In the genomic region with DNA sequence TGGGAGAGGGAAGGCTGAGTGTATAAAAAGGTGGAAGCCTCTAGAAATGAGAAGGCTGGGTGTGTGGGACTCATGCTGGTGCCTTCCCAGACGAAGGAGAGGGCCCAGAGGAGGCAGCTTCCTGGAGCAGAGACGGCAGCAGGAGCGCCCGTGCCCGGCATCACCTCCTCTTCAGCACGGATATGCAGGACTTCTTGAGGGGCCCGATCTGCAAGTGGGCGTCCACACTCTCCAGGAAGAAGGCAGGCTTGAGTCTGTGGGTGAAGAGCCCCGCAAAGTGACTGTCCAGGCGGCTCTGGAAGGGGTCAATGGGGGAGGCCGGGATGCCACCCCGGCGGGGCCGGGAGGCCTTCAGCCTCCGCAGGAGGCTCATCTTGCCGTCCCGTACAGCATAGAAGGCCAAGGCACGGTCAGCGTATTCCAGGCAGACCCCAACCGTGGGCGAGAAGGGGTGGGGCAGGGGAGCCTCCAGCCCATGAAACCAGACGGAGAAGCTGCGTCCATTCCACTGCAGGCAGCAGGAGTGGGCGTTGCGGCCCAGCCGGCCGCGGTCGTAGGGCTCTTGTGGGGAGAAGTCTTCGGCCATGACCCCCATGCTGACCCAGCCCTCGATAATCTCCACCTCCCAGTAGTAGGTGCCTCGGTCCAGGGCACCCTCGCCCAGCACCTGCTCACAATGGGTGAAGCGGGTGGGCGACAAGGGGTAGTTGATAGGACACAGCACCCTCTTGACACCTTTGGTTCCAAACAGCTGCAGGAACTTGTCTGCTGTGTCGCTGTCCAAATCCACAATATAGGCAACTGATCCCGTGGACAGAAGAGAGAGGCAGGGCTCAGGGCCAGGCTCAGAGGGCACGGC, we compare ENCODE assay signal across 12 cellular contexts. TPM values are rescaled to one million over a fixed set of nuclear protein-coding genes. Genes with fewer than 3 reads are reported as not detected.
DNase-seq lines count a peak whose midpoint lies in the region; ATAC-seq and TF ChIP-seq lines count a peak whose summit lies in the region.
"Had no signal": no experiment of that assay in that cellular context is flagged by ENCODE, and none has a peak within 500 bp of the region (broad histone marks: within the 10 kb centered on the region; RNA-seq: fewer than 3 reads in every experiment).

No MANE protein-coding gene starts in this region.

- peaks cover 25% of the 10 kb centered on the region for H3K36me3 Mint-ChIP-seq in activated T-cell treated with anti-CD3 and anti-CD28 coated beads, Interleukin-2, amount 50 U/mL, for 24 hours (ENCODE audit: low read depth)
- no peaks in the 10 kb centered on the region for H3K36me3 Mint-ChIP-seq in activated T-cell treated with anti-CD3 and anti-CD28 coated beads, Interleukin-2, amount 50 U/mL, for 4 hours (ENCODE audit: insufficient read depth)
- no peaks in the 10 kb centered on the region for H3K36me3 Mint-ChIP-seq in activated T-helper 17 cell treated with anti-CD3 and anti-CD28 coated beads, Interleukin-2, amount 50 U/mL, for 72 hours (ENCODE audit: low read depth)

- H3K9ac ChIP-seq in mesenchymal stem cell (ENCODE audit: low read length) = peak overlapping the region; percentile 41

- no peak overlapping the region for H3K4me3 ChIP-seq in mesenchymal stem cell (ENCODE audit: insufficient read depth in 1 of 2, low read depth in 1 of 2, low read length in 2 of 2)
- no peak overlapping the region for H3K4me3 ChIP-seq in tibial nerve

- H2BK5ac ChIP-seq in mesenchymal stem cell (ENCODE audit: low read depth, low read length, poor library complexity, severe bottlenecking) = no peak overlapping the region

- TF ChIP-seq EP300 in tibial nerve (IDR thresholded peaks at IDR 0.05) = no peak

- H3K4ac ChIP-seq in mesenchymal stem cell (ENCODE audit: low read depth in 1 of 2, low read length in 2 of 2) = no peak overlapping the region

- no peak overlapping the region for H2BK120ac ChIP-seq in mesenchymal stem cell (ENCODE audit: low read depth, low read length)

- no peak overlapping the region for H4K8ac ChIP-seq in mesenchymal stem cell (ENCODE audit: low read length)

- no peak overlapping the region for H2AFZ ChIP-seq in mesenchymal stem cell (ENCODE audit: low read depth, low read length)

- H4K91ac ChIP-seq in mesenchymal stem cell (ENCODE audit: low read length) = peak overlapping the region; percentile 11

- H3K4me1 ChIP-seq in mesenchymal stem cell (ENCODE audit: control insufficient read depth, insufficient read depth, low read depth, low read length) = peaks cover 54% of the 10 kb centered on the region
- peaks cover 9 to 82% (median 71%) of the 10 kb centered on the region in 4 donors for H3K4me1 ChIP-seq in tibial nerve

- H2BK12ac ChIP-seq in mesenchymal stem cell (ENCODE audit: low read length in 2 of 2) = peak overlapping the region; percentile 54 to 67

- no peak for TF ChIP-seq POLR2A in tibial nerve (IDR thresholded peaks at IDR 0.05)

- H2AK5ac ChIP-seq in mesenchymal stem cell (ENCODE audit: low read length, severe bottlenecking) = peak overlapping the region; percentile 74

- WGBS in mesenchymal stem cell = 97% methylated on average over 37 of the region's 38 CpGs
- WGBS in tibial nerve, 2 donors = 75 to 82% methylated on average over 29 to 37 of the region's 38 CpGs

- H3K23ac ChIP-seq in mesenchymal stem cell (ENCODE audit: low read length in 2 of 2) = no peak overlapping the region

- H3K27ac Mint-ChIP-seq in activated T-cell treated with anti-CD3 and anti-CD28 coated beads, Interleukin-2, amount 50 U/mL, for 24 hours = peak overlapping the region; percentile 37
- peak overlapping the region; percentile 20 for H3K27ac Mint-ChIP-seq in activated T-helper 17 cell treated with anti-CD3 and anti-CD28 coated beads, Interleukin-2, amount 50 U/mL, for 72 hours

- ATAC-seq in activated T-cell treated with anti-CD3 and anti-CD28 coated beads, Interleukin-2, amount 50 U/mL, for 4 hours = no peak
- ATAC-seq in activated T-helper 17 cell treated with anti-CD3 and anti-CD28 coated beads, Interleukin-2, amount 50 U/mL, for 72 hours (replicated peaks) = no peak

- H3K36me3 ChIP-seq in mesenchymal stem cell (ENCODE audit: control insufficient read depth in 1 of 2, insufficient read depth in 2 of 2, low read depth in 1 of 2, low read length in 2 of 2) = peaks cover 23 to 25% of the 10 kb centered on the region in 2 experiments
- peaks cover 0 to 24% (median 0%) of the 10 kb centered on the region in 3 donors for H3K36me3 ChIP-seq in tibial nerve

- DNase-seq in activated T-cell treated with anti-CD3 and anti-CD28 coated beads, Interleukin-2, amount 50 U/mL, for 24 hours = no peak
- DNase-seq in activated T-cell treated with anti-CD3 and anti-CD28 coated beads, Interleukin-2, amount 50 U/mL, for 4 hours = no peak
- DNase-seq in mesenchymal stem cell (no peak), tibial nerve (ENCODE audit: low spot score in 2 of 2) (no peak), Ammon's horn (ENCODE audit: low spot score) (no peak), GDM1 (lab: John Stamatoyannopoulos, UW) (no peak)
- no peak for DNase-seq in activated CD4-positive, alpha-beta T cell treated with anti-CD3 and anti-CD28 coated beads for 1 hour
- DNase-seq: activated CD4-positive, alpha-beta T cell treated with anti-CD3 and anti-CD28 coated beads, Interleukin-2, amount 10 ng/mL, durations not matched to agents 24 days and 14 days; activated gamma-delta T cell; NCI-H1930; T-helper 1 cell had no signal

- no peak overlapping the region for H3K27ac ChIP-seq in mesenchymal stem cell (ENCODE audit: low read length, poor library complexity, severe bottlenecking)
- H3K27ac ChIP-seq in tibial nerve = peak overlapping the region; percentile 86 to 99 (median 92)

- H3K27me3 ChIP-seq in mesenchymal stem cell (ENCODE audit: control insufficient read depth in 1 of 2, insufficient read depth in 1 of 2, low read length in 2 of 2) (no peaks in the 10 kb centered on the region), tibial nerve (no peaks in the 10 kb centered on the region)

- no peak for TF ChIP-seq CTCF in tibial nerve (IDR thresholded peaks at IDR 0.05)

- H3K9me3 ChIP-seq in mesenchymal stem cell (ENCODE audit: control insufficient read depth, low read length) (no peaks in the 10 kb centered on the region), tibial nerve (no peaks in the 10 kb centered on the region)

- H3K4me1 Mint-ChIP-seq in activated T-cell treated with anti-CD3 and anti-CD28 coated beads, Interleukin-2, amount 50 U/mL, for 24 hours (ENCODE audit: low read depth) = peaks cover 43% of the 10 kb centered on the region
- peaks cover 42% of the 10 kb centered on the region for H3K4me1 Mint-ChIP-seq in activated T-cell treated with anti-CD3 and anti-CD28 coated beads, Interleukin-2, amount 50 U/mL, for 4 hours (ENCODE audit: low read depth)
- no peaks in the 10 kb centered on the region for H3K4me1 Mint-ChIP-seq in activated T-helper 17 cell treated with anti-CD3 and anti-CD28 coated beads, Interleukin-2, amount 50 U/mL, for 72 hours

- H2BK15ac ChIP-seq in mesenchymal stem cell (ENCODE audit: low read depth, poor library complexity, severe bottlenecking) = no peak overlapping the region

- no peak overlapping the region for H3K14ac ChIP-seq in mesenchymal stem cell (ENCODE audit: low read length in 2 of 2)

- no peaks in the 10 kb centered on the region for H3K9me3 Mint-ChIP-seq in activated T-cell treated with anti-CD3 and anti-CD28 coated beads, Interleukin-2, amount 50 U/mL, for 24 hours
- no peaks in the 10 kb centered on the region for H3K9me3 Mint-ChIP-seq in activated T-cell treated with anti-CD3 and anti-CD28 coated beads, Interleukin-2, amount 50 U/mL, for 4 hours
- no peaks in the 10 kb centered on the region for H3K9me3 Mint-ChIP-seq in activated T-helper 17 cell treated with anti-CD3 and anti-CD28 coated beads, Interleukin-2, amount 50 U/mL, for 72 hours
- H3K9me3 Mint-ChIP-seq: activated CD4-positive, alpha-beta T cell treated with anti-CD3 and anti-CD28 coated beads, Interleukin-2, amount 10 ng/mL, durations not matched to agents 24 days and 14 days had no signal

- H3K4me3 Mint-ChIP-seq in activated T-cell treated with anti-CD3 and anti-CD28 coated beads, Interleukin-2, amount 50 U/mL, for 24 hours = no peak overlapping the region
- H3K4me3 Mint-ChIP-seq in activated T-cell treated with anti-CD3 and anti-CD28 coated beads, Interleukin-2, amount 50 U/mL, for 4 hours = no peak overlapping the region
- H3K4me3 Mint-ChIP-seq in activated T-helper 17 cell treated with anti-CD3 and anti-CD28 coated beads, Interleukin-2, amount 50 U/mL, for 72 hours = no peak overlapping the region
- H3K4me3 Mint-ChIP-seq: activated CD4-positive, alpha-beta T cell treated with anti-CD3 and anti-CD28 coated beads, Interleukin-2, amount 10 ng/mL, durations not matched to agents 24 days and 14 days had no signal

- no peak overlapping the region for H3K4me2 ChIP-seq in mesenchymal stem cell (ENCODE audit: low read length, poor library complexity, severe bottlenecking)

- no peak overlapping the region for H3K18ac ChIP-seq in mesenchymal stem cell (ENCODE audit: low read depth in 1 of 2, low read length in 2 of 2)

- H3K79me1 ChIP-seq in mesenchymal stem cell (replicated peaks; ENCODE audit: low read length, poor library complexity, severe bottlenecking) = peaks cover 10% of the 10 kb centered on the region

- no peaks in the 10 kb centered on the region for H3K27me3 Mint-ChIP-seq in activated T-cell treated with anti-CD3 and anti-CD28 coated beads, Interleukin-2, amount 50 U/mL, for 24 hours
- peaks cover 1% of the 10 kb centered on the region for H3K27me3 Mint-ChIP-seq in activated T-cell treated with anti-CD3 and anti-CD28 coated beads, Interleukin-2, amount 50 U/mL, for 4 hours (ENCODE audit: low read depth)
- no peaks in the 10 kb centered on the region for H3K27me3 Mint-ChIP-seq in activated T-helper 17 cell treated with anti-CD3 and anti-CD28 coated beads, Interleukin-2, amount 50 U/mL, for 72 hours
- H3K27me3 Mint-ChIP-seq: activated CD4-positive, alpha-beta T cell treated with anti-CD3 and anti-CD28 coated beads, Interleukin-2, amount 10 ng/mL, durations not matched to agents 24 days and 14 days had no signal

RNA-seq across cellular contexts. Expression of a gene that starts 3.8 kb away (rescaled TPM):
- 10 to 100 TPM; 12.8 to 18.1 (median 14.5) TPM for total RNA-seq in activated T-cell treated with anti-CD3 and anti-CD28 coated beads, Interleukin-2, amount 50 U/mL, for 4 hours
- total RNA-seq in activated T-helper 17 cell treated with anti-CD3 and anti-CD28 coated beads, Interleukin-2, amount 50 U/mL, for 72 hours = 10 to 100 TPM; 11.0 to 32.4 TPM
- polyA plus RNA-seq in mesenchymal stem cell (2013, experiment 1 of 2) = 42.8 TPM
- 46.1 TPM for polyA plus RNA-seq in mesenchymal stem cell (2013, experiment 2 of 2)
- 10 to 100 TPM; 47.4 to 79.0 (median 57.0) TPM for total RNA-seq in tibial nerve

RNA-seq across cellular contexts. Expression of a gene that starts 19.4 kb away (rescaled TPM):
- 10 to 100 TPM; 31.0 to 47.8 (median 44.5) TPM for total RNA-seq in activated T-cell treated with anti-CD3 and anti-CD28 coated beads, Interleukin-2, amount 50 U/mL, for 4 hours
- total RNA-seq in activated T-helper 17 cell treated with anti-CD3 and anti-CD28 coated beads, Interleukin-2, amount 50 U/mL, for 72 hours = 100 to 1,000 TPM in 1 of 2 donors, 10 to 100 TPM in 1; 67.4 to 127 TPM
- polyA plus RNA-seq in mesenchymal stem cell (2013, experiment 1 of 2) = 173 TPM
- 171 TPM for polyA plus RNA-seq in mesenchymal stem cell (2013, experiment 2 of 2)
- 10 to 100 TPM; 63.5 to 79.7 (median 71.0) TPM for total RNA-seq in tibial nerve

RNA-seq across cellular contexts. Expression of a gene that starts 22.2 kb away (rescaled TPM):
- total RNA-seq in activated T-cell treated with anti-CD3 and anti-CD28 coated beads, Interleukin-2, amount 50 U/mL, for 4 hours = 10 to 100 TPM; 35.3 to 46.9 (median 43.7) TPM
- total RNA-seq in activated T-helper 17 cell treated with anti-CD3 and anti-CD28 coated beads, Interleukin-2, amount 50 U/mL, for 72 hours = 10 to 100 TPM; 20.3 to 33.9 TPM
- 15.7 TPM for polyA plus RNA-seq in mesenchymal stem cell (2013, experiment 1 of 2)
- 15.2 TPM for polyA plus RNA-seq in mesenchymal stem cell (2013, experiment 2 of 2)
- total RNA-seq in tibial nerve = 10 to 100 TPM; 40.2 to 68.1 (median 41.5) TPM

RNA-seq across cellular contexts. Expression of a gene that starts 30.1 kb away (rescaled TPM):
- total RNA-seq in activated T-cell treated with anti-CD3 and anti-CD28 coated beads, Interleukin-2, amount 50 U/mL, for 4 hours = 100 to 1,000 TPM; 203 to 227 (median 218) TPM
- 100 to 1,000 TPM in 1 of 2 donors, 10 to 100 TPM in 1; 74.2 to 113 TPM for total RNA-seq in activated T-helper 17 cell treated with anti-CD3 and anti-CD28 coated beads, Interleukin-2, amount 50 U/mL, for 72 hours
- polyA plus RNA-seq in mesenchymal stem cell (2013, experiment 1 of 2) = 44.2 TPM
- 41.8 TPM for polyA plus RNA-seq in mesenchymal stem cell (2013, experiment 2 of 2)
- total RNA-seq in tibial nerve = 100 to 1,000 TPM in 1 of 4 donors, 10 to 100 TPM in 3; 56.8 to 118 (median 76.2) TPM

RNA-seq across cellular contexts. Expression of a gene that starts 30.3 kb away (rescaled TPM):
- total RNA-seq in activated T-cell treated with anti-CD3 and anti-CD28 coated beads, Interleukin-2, amount 50 U/mL, for 4 hours = 100 to 1,000 TPM; 122 to 146 (median 124) TPM
- total RNA-seq in activated T-helper 17 cell treated with anti-CD3 and anti-CD28 coated beads, Interleukin-2, amount 50 U/mL, for 72 hours = 100 to 1,000 TPM; 153 to 160 TPM
- 1.1 TPM for polyA plus RNA-seq in mesenchymal stem cell (2013, experiment 1 of 2)
- polyA plus RNA-seq in mesenchymal stem cell (2013, experiment 2 of 2) = 0.49 TPM
- total RNA-seq in tibial nerve = 10 to 100 TPM; 10.5 to 53.1 (median 22.6) TPM
